Comparison of ENCODE assay signal across 6 cellular contexts in the genomic region with DNA sequence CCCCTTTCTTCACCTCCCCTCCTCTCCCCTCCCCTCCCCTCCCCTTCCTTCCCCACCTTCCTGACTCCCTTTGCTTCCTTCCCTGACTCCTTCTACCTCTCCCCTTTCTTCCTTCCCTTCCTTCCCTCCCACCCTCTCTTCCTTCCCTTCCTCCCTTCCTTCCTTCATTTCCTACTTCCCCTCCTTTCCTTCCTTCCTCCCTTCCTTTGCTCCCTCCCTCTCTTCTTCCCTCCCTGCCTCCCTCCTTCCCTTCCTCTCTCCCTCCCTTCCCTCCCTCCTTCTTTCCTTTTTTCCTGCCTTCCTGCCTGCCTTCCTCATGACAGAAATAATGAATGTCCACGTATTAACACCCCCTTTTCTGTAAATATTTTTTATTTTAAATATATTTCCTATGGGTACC.
"Had no signal": no experiment of that assay in that cellular context is flagged by ENCODE, and none has a peak within 500 bp of the region (broad histone marks: within the 10 kb centered on the region; RNA-seq: fewer than 3 reads in every experiment).

No MANE protein-coding gene starts in this region.

- ATAC-seq: GM23338, HCT116, K562 had no signal

- H3K9me3 ChIP-seq: HAP-1 had no signal

- H3K4me3 Mint-ChIP-seq: GM23338 had no signal

- DNase-seq: KG1 had no signal

- H2AFZ ChIP-seq: GM23338 had no signal

- H3K27ac Mint-ChIP-seq: GM23338 had no signal

- H3K4me2 ChIP-seq: GM23338 had no signal

- H3K27ac ChIP-seq: HL-60 had no signal

- H3K36me3 ChIP-seq: HAP-1 had no signal

- H3K4me3 ChIP-seq: GM23338, HAP-1, K562 had no signal

- H3K9me3 Mint-ChIP-seq: GM23338 had no signal
